ENCODE assay signal across 14 cellular contexts in genomic region chr1:74396942-74397341, GRCh38.
A peak's percentile ranks its signal among the peaks of the same experiment; 100 is the strongest.
DNase-seq lines count a peak whose midpoint lies in the region; ATAC-seq lines count a peak whose summit lies in the region.
"Had no signal": no experiment of that assay in that cellular context is flagged by ENCODE, and none has a peak within 500 bp of the region (broad histone marks: within the 10 kb centered on the region; RNA-seq: fewer than 3 reads in every experiment).

No MANE protein-coding gene starts in this region.

- H3K27ac Mint-ChIP-seq in memory B cell, result peak overlapping the region; percentile 2
- H3K27ac Mint-ChIP-seq in activated naive CD4-positive, alpha-beta T cell treated with anti-CD3 and anti-CD28 coated beads, Interleukin-2, amount 10 ng/mL, durations not matched to agents 7 days and 5 days, result no peak overlapping the region

- H3K9me3 Mint-ChIP-seq in memory B cell, result no peaks in the 10 kb centered on the region
- no peaks in the 10 kb centered on the region for H3K9me3 Mint-ChIP-seq in activated naive CD4-positive, alpha-beta T cell treated with anti-CD3 and anti-CD28 coated beads, Interleukin-2, amount 10 ng/mL, durations not matched to agents 7 days and 5 days

- peaks cover 1% of the 10 kb centered on the region for H3K27me3 Mint-ChIP-seq in memory B cell
- H3K27me3 Mint-ChIP-seq in activated naive CD4-positive, alpha-beta T cell treated with anti-CD3 and anti-CD28 coated beads, Interleukin-2, amount 10 ng/mL, durations not matched to agents 7 days and 5 days, result no peaks in the 10 kb centered on the region

- peak; percentile 49 for ATAC-seq in GM18511 (IDR thresholded peaks at IDR 0.05; ENCODE audit: unreplicated experiment)
- ATAC-seq in HG02623 (IDR thresholded peaks at IDR 0.05; ENCODE audit: unreplicated experiment), result peak; percentile 51
- peak; percentile 34 for ATAC-seq in memory B cell (ENCODE audit: low read depth)
- no peak for ATAC-seq in HG03108 (IDR thresholded peaks at IDR 0.05; ENCODE audit: unreplicated experiment)
- ATAC-seq in GM21423 (IDR thresholded peaks at IDR 0.05; ENCODE audit: unreplicated experiment), result no peak
- ATAC-seq: left lung had no signal

- H3K4me1 Mint-ChIP-seq in memory B cell, result peaks cover 6% of the 10 kb centered on the region
- no peaks in the 10 kb centered on the region for H3K4me1 Mint-ChIP-seq in activated naive CD4-positive, alpha-beta T cell treated with anti-CD3 and anti-CD28 coated beads, Interleukin-2, amount 10 ng/mL, durations not matched to agents 7 days and 5 days

- no peak overlapping the region for H3K4me3 Mint-ChIP-seq in memory B cell
- no peak overlapping the region for H3K4me3 Mint-ChIP-seq in activated naive CD4-positive, alpha-beta T cell treated with anti-CD3 and anti-CD28 coated beads, Interleukin-2, amount 10 ng/mL, durations not matched to agents 7 days and 5 days

- CTCF ChIA-PET in activated naive CD4-positive, alpha-beta T cell treated with anti-CD3 and anti-CD28 coated beads, Interleukin-2, amount 10 ng/mL, durations not matched to agents 7 days and 5 days (lab: Charles Lee), result no interaction called here

- peak; percentile 75 for DNase-seq in OCI-M1 (lab: John Stamatoyannopoulos, UW)
- no peak for DNase-seq in memory B cell (ENCODE audit: low spot score in 2 of 2)
- DNase-seq in activated naive CD4-positive, alpha-beta T cell treated with anti-CD3 and anti-CD28 coated beads, Interleukin-2, amount 10 ng/mL, durations not matched to agents 7 days and 5 days, result no peak
- DNase-seq in T-helper 9 cell, result no peak
- DNase-seq: activated CD4-positive, alpha-beta T cell treated with anti-CD3 and anti-CD28 coated beads, Interleukin-2, amount 50 U/mL, for 48 hours; activated naive CD4-positive, alpha-beta T cell treated with Interleukin-2 at 50 U/mL for 16 hours; colonic mucosa; foreskin melanocyte; left lung; NCI-H1436 had no signal

- H3K36me3 Mint-ChIP-seq in memory B cell, result no peaks in the 10 kb centered on the region
- no peaks in the 10 kb centered on the region for H3K36me3 Mint-ChIP-seq in activated naive CD4-positive, alpha-beta T cell treated with anti-CD3 and anti-CD28 coated beads, Interleukin-2, amount 10 ng/mL, durations not matched to agents 7 days and 5 days

Comparison
In these comparisons a context has a peak if more than half of its experiments do, and no peak if none do; other contexts are left out.
1. ATAC-seq: peak in GM18511 (single experiment), HG02623 (single experiment) and memory B cell (single experiment); none in HG03108 (single experiment) and GM21423 (single experiment).